8 cellular contexts compared by ENCODE assay signal in the genomic region with DNA sequence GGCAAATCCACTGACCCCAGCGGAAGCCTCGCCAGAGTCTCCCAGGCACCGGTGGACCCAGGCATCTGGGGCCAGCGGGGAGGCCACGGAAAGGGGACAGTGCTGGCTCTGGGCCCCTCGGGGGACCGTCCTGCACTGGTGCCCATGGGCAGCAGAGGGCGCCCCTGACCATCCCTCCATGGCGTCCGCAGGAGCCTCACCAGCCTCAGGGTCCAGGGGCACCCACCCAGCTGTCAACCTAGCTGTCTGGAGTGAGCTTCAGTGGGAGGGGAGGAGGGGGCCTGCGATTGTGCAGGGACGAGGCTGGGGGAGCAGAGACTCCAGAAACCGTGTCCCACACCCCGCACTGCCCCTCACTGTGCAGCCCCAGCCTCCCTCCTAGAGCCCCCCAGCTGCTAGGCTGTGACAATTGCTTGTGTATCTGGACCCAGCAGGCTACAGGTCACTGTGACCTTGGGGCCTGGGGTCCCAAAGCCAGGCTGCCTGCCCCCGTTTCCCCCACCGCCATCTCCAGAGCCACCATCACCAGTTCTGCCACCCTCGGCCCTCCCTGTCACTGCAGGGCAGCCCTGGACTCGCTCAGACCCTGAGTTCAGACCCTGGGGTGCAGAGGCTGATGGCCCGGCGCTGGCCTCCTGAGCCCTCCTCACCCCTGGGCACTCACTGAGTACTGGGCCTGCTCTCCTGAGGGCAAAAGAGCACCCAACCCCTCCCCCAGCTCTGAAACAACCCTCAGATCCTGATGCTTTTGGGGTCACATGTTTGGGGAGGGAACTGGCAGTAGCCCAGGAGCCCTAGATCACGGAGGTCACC. TPM values are rescaled to one million over a fixed set of nuclear protein-coding genes. Genes with fewer than 3 reads are reported as not detected.
DNase-seq lines count a peak whose midpoint lies in the region; ATAC-seq and TF ChIP-seq lines count a peak whose summit lies in the region.

No MANE protein-coding gene starts in this region.

- H3K4me1 ChIP-seq in fibroblast of lung (ENCODE audit: control insufficient read depth, extremely low read depth, insufficient read depth, low read length), result peaks cover 35% of the 10 kb centered on the region
- peaks cover 36% of the 10 kb centered on the region for H3K4me1 ChIP-seq in osteoblast (ENCODE audit: insufficient read depth, low read length)

- H3K27me3 ChIP-seq in fibroblast of lung (ENCODE audit: control insufficient read depth, insufficient read depth, low read length) (no peaks in the 10 kb centered on the region), osteoblast (ENCODE audit: insufficient read depth, low read length) (no peaks in the 10 kb centered on the region)

- H3K79me2 ChIP-seq in fibroblast of lung (ENCODE audit: control insufficient read depth, insufficient read depth, low read length) (no peaks in the 10 kb centered on the region), osteoblast (ENCODE audit: insufficient read depth, low read length) (no peaks in the 10 kb centered on the region)

- no peak for ATAC-seq in GM18870 (IDR thresholded peaks at IDR 0.05; ENCODE audit: unreplicated experiment)
- no peak for ATAC-seq in HG02678 (IDR thresholded peaks at IDR 0.05; ENCODE audit: unreplicated experiment)

- TF ChIP-seq CTCF in fibroblast of lung (conservative IDR thresholded peaks at IDR 0.05 in 1 of 2, IDR thresholded peaks at IDR 0.05 in 1 of 2; ENCODE audit: low read depth in 1 of 2, low read length in 2 of 2) (peak; percentile 77 to 88), osteoblast (IDR thresholded peaks at IDR 0.05; ENCODE audit: extremely low read depth, low read depth, low read length) (peak; percentile 87)

- H2AFZ ChIP-seq in fibroblast of lung (ENCODE audit: low read length) (no peak overlapping the region), osteoblast (ENCODE audit: low read length) (peak overlapping the region; percentile 71)

- H3K9me3 ChIP-seq in fibroblast of lung (ENCODE audit: control insufficient read depth, insufficient read depth, low read depth, low read length) (no peaks in the 10 kb centered on the region), osteoblast (ENCODE audit: low read depth, low read length) (no peaks in the 10 kb centered on the region)

- H3K27ac ChIP-seq in fibroblast of lung (ENCODE audit: insufficient read depth, low read length), result peak overlapping the region; percentile 96
- H3K27ac ChIP-seq in osteoblast (ENCODE audit: low read depth, low read length), result peak overlapping the region; percentile 50

- no peak overlapping the region for H3K4me2 ChIP-seq in fibroblast of lung (ENCODE audit: extremely low read depth, insufficient read depth, low read length)
- H3K4me2 ChIP-seq in osteoblast (ENCODE audit: insufficient read depth, low read length), result no peak overlapping the region

- DNase-seq in ELF-1 (ENCODE audit: low read depth, low spot score) (peak; percentile 75), M059J (ENCODE audit: low read depth) (peak; percentile 47), fibroblast of lung (ENCODE audit: low read depth in 2 of 2) (peak; percentile 21 to 58), osteoblast (ENCODE audit: insufficient read length, low spot score, missing footprints) (peak; percentile 94), germinal center (ENCODE audit: low spot score) (no peak)
- DNase-seq in activated CD8-positive, alpha-beta memory T cell treated with anti-CD3 and anti-CD28 coated beads, Interleukin-2, amount 50 U/mL, for 4 hours, result peak; percentile 65

- peak overlapping the region; percentile 66 for H3K9ac ChIP-seq in fibroblast of lung (ENCODE audit: insufficient read depth, low read length)

- H3K4me3 ChIP-seq in fibroblast of lung (replicated peaks in 1 of 4; ENCODE audit: control extremely low read depth in 1 of 4, insufficient read depth in 1 of 4, low read depth in 3 of 4, low read length in 4 of 4) (no peak overlapping the region), osteoblast (ENCODE audit: insufficient read depth, low read length) (no peak overlapping the region)

- no peaks in the 10 kb centered on the region for H4K20me1 ChIP-seq in fibroblast of lung (ENCODE audit: control insufficient read depth, extremely low read depth, insufficient read depth, low read length)
- no peaks in the 10 kb centered on the region for H4K20me1 ChIP-seq in osteoblast (ENCODE audit: insufficient read depth, low read length)

- H3K36me3 ChIP-seq in fibroblast of lung (ENCODE audit: control insufficient read depth, insufficient read depth, low read length) (no peaks in the 10 kb centered on the region), osteoblast (ENCODE audit: insufficient read depth, low read length) (no peaks in the 10 kb centered on the region)

RNA-seq across cellular contexts. Expression of gene COL6A1, which starts 10.7 kb away (rescaled TPM):
- total RNA-seq in M059J (2014; rRNA removed; shearing (Covaris generic)), result 147 and 271 TPM in 2 replicates
- total RNA-seq in fibroblast of lung (623 and 645 TPM in 2 replicates), osteoblast (1,531 and 1,612 TPM in 2 replicates)
- polyA plus RNA-seq in fibroblast of lung, result 621 and 1,137 TPM in 2 replicates
- 1,146 and 2,228 TPM in 2 replicates for polyA plus RNA-seq in fibroblast of lung (2012)
- 1,147 and 1,843 TPM in 2 replicates for polyA minus RNA-seq in fibroblast of lung (ENCODE audit: low replicate concordance)
